17 cellular contexts compared by ENCODE assay signal in the genomic region with DNA sequence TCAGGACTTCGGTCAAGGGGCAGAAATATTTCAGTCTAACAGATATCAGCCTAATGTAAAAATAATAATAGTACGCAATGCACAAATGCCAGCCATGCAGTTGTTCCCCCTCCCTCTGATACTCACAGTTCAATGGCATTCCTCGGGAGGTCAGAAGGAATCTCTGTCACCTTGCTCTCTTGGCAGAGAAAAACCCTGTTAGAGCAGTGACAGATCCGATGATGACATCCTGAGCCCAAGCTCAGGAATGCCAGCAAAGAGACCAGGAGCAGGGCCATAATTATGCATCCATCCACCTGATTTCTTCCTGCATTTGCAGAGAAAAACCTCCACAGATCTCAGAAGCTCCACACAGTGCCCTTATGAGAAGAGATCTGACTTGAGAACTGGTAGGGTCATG. TPM values are rescaled to one million over a fixed set of nuclear protein-coding genes. Genes with fewer than 3 reads are reported as not detected.
DNase-seq lines count a peak whose midpoint lies in the region; FAIRE-seq and TF ChIP-seq lines count a peak whose summit lies in the region.
"Had no signal": no experiment of that assay in that cellular context is flagged by ENCODE, and none has a peak within 500 bp of the region (broad histone marks: within the 10 kb centered on the region; RNA-seq: fewer than 3 reads in every experiment).

A gene with protein sequence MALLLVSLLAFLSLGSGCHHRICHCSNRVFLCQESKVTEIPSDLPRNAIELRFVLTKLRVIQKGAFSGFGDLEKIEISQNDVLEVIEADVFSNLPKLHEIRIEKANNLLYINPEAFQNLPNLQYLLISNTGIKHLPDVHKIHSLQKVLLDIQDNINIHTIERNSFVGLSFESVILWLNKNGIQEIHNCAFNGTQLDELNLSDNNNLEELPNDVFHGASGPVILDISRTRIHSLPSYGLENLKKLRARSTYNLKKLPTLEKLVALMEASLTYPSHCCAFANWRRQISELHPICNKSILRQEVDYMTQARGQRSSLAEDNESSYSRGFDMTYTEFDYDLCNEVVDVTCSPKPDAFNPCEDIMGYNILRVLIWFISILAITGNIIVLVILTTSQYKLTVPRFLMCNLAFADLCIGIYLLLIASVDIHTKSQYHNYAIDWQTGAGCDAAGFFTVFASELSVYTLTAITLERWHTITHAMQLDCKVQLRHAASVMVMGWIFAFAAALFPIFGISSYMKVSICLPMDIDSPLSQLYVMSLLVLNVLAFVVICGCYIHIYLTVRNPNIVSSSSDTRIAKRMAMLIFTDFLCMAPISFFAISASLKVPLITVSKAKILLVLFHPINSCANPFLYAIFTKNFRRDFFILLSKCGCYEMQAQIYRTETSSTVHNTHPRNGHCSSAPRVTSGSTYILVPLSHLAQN (minus strand): TSS at position 376 of the 400 bp plus-strand sequence. CDS start 98 bp downstream, at position 278.

- no peak within 1 kb of the TSS for H3K56ac ChIP-seq in H9 (ENCODE audit: insufficient read length, low read depth, low read length)

- H4K8ac ChIP-seq in H9 (replicated peaks; ENCODE audit: insufficient read length, low read depth, low read length): no peak within 1 kb of the TSS

- H2BK120ac ChIP-seq in H9 (ENCODE audit: low read depth, low read length, poor library complexity, severe bottlenecking): no peak within 1 kb of the TSS

- no peaks in the 10 kb centered on the region for H3K23me2 ChIP-seq in H9 (ENCODE audit: insufficient read length, low read depth, low read length, poor library complexity, severe bottlenecking)

- no peak within 1 kb of the TSS for H4K91ac ChIP-seq in H9 (ENCODE audit: insufficient read length, low read depth, low read length)

- no peaks in the 10 kb centered on the region for H3K27me3 ChIP-seq in H9 (ENCODE audit: insufficient read depth, low read length)
- no peaks in the 10 kb centered on the region for H3K27me3 ChIP-seq in astrocyte (ENCODE audit: insufficient read depth, low read length)

- no peak for TF ChIP-seq CTCF in H9 (conservative IDR thresholded peaks at IDR 0.05)
- no peak for TF ChIP-seq CTCF in astrocyte (IDR thresholded peaks at IDR 0.05; ENCODE audit: insufficient read depth, low read depth, low read length)
- TF ChIP-seq CTCF in progenitor cell of endocrine pancreas (IDR thresholded peaks at IDR 0.05; ENCODE audit: unreplicated experiment): no peak

- no peaks in the 10 kb centered on the region for H4K20me1 ChIP-seq in H9 (ENCODE audit: control insufficient read depth, insufficient read depth, insufficient read length)
- no peaks in the 10 kb centered on the region for H4K20me1 ChIP-seq in astrocyte (ENCODE audit: insufficient read depth, low read length)

- no peak within 1 kb of the TSS for H3K4me2 ChIP-seq in H9 (ENCODE audit: insufficient read depth, insufficient read length, low read length)
- H3K4me2 ChIP-seq in astrocyte (ENCODE audit: low read length): no peak within 1 kb of the TSS
- H3K4me2 ChIP-seq: KMS-11, PC-9 had no signal

- no peaks in the 10 kb centered on the region for H3K36me3 ChIP-seq in astrocyte (ENCODE audit: insufficient read depth, low read length)

- no peak within 1 kb of the TSS for H3K4me3 ChIP-seq in astrocyte (ENCODE audit: insufficient read depth, low read depth, low read length)
- H3K4me3 ChIP-seq: PC-9 had no signal

- DNase-seq in H9 (peak; percentile 30), astrocyte (ENCODE audit: low read depth) (no peak), left kidney (ENCODE audit: low read depth, low spot score) (peak; percentile 5), progenitor cell of endocrine pancreas (ENCODE audit: low spot score, unreplicated experiment) (no peak), HCEC 1CT (no peak), NCI-H146 (lab: John Stamatoyannopoulos, UW) (no peak), epidermal melanocyte (ENCODE audit: insufficient read length, low spot score) (no peak), amygdala (lab: John Stamatoyannopoulos, UW) (no peak)
- DNase-seq: COR-L47, DMS53, NCI-H1048, NCI-H1436 treated with DMSO at 0.1 percent for 48 hours, NCI-H2227 treated with DMSO at 0.1 percent for 48 hours, NCI-H524, PC-9 had no signal

- no peak within 1 kb of the TSS for H2BK12ac ChIP-seq in H9 (ENCODE audit: insufficient read length, low read depth, low read length)

- H3K9ac ChIP-seq in H9 (ENCODE audit: extremely low read depth, insufficient read length, low read length) (no peak within 1 kb of the TSS), astrocyte (ENCODE audit: low read length) (no peak within 1 kb of the TSS)
- H3K9ac ChIP-seq: KMS-11 had no signal

- H2AK5ac ChIP-seq in H9 (ENCODE audit: insufficient read length, low read length): no peak within 1 kb of the TSS

- H3K14ac ChIP-seq in H9 (ENCODE audit: insufficient read depth, low read length): no peak within 1 kb of the TSS

- H3K4me3 Mint-ChIP-seq in H9: no peak within 1 kb of the TSS
- no peak within 1 kb of the TSS for H3K4me3 Mint-ChIP-seq in astrocyte (ENCODE audit: unreplicated experiment)
- peak within 1 kb of the TSS; percentile 23 for H3K4me3 Mint-ChIP-seq in progenitor cell of endocrine pancreas (ENCODE audit: low read depth)

- no peak within 1 kb of the TSS for H3K18ac ChIP-seq in H9 (ENCODE audit: insufficient read length, low read depth, low read length)

- H2BK20ac ChIP-seq in H9 (ENCODE audit: low read depth, low read length, poor library complexity, severe bottlenecking): no peak within 1 kb of the TSS

- H2BK5ac ChIP-seq in H9 (ENCODE audit: insufficient read length, low read length): no peak within 1 kb of the TSS

- H3K4me1 Mint-ChIP-seq in H9 (peaks cover 23 to 25% of the 10 kb centered on the region in 2 experiments), astrocyte (ENCODE audit: low read depth, unreplicated experiment) (peaks cover 22% of the 10 kb centered on the region), progenitor cell of endocrine pancreas (ENCODE audit: low read depth) (peaks cover 40% of the 10 kb centered on the region)

- no peaks in the 10 kb centered on the region for H3K79me1 ChIP-seq in H9 (ENCODE audit: insufficient read depth, low read depth, low read length, poor library complexity, severe bottlenecking)

- H4K5ac ChIP-seq in H9 (ENCODE audit: insufficient read length, low read depth, low read length): no peak within 1 kb of the TSS

- H3K79me2 ChIP-seq in H9 (ENCODE audit: insufficient read depth, low read length) (no peaks in the 10 kb centered on the region), astrocyte (ENCODE audit: insufficient read depth, low read length) (no peaks in the 10 kb centered on the region)

- no CpG with 5 or more reads among the region's 4 CpGs for WGBS in H9 (ENCODE audit: extremely low coverage, insufficient read length, low lambda C conversion rate)

- H3K36me3 Mint-ChIP-seq in H9 (ENCODE audit: insufficient read depth in 1 of 3, low read depth in 3 of 3): no peaks in the 10 kb centered on the region
- H3K36me3 Mint-ChIP-seq in astrocyte (ENCODE audit: low read depth, unreplicated experiment): no peaks in the 10 kb centered on the region
- H3K36me3 Mint-ChIP-seq in progenitor cell of endocrine pancreas (ENCODE audit: insufficient read depth): no peaks in the 10 kb centered on the region

- H2AFZ ChIP-seq in H9 (ENCODE audit: low read length) (no peak within 1 kb of the TSS), astrocyte (ENCODE audit: low read depth, low read length) (no peak within 1 kb of the TSS)
- H2AFZ ChIP-seq: PC-9 had no signal

- H3K9me3 Mint-ChIP-seq in H9 (peaks cover 0 to 2% of the 10 kb centered on the region in 2 experiments; a peak in 1 of 5 replicates), astrocyte (ENCODE audit: unreplicated experiment) (no peaks in the 10 kb centered on the region), progenitor cell of endocrine pancreas (ENCODE audit: low read depth) (no peaks in the 10 kb centered on the region)

- FAIRE-seq in astrocyte (lab: Jason Lieb, UNC): no peak

- H3K4ac ChIP-seq in H9 (ENCODE audit: low read depth, low read length): no peak within 1 kb of the TSS

- no peaks in the 10 kb centered on the region for H3K9me3 ChIP-seq in H9 (ENCODE audit: control insufficient read depth, low read depth, low read length)
- no peaks in the 10 kb centered on the region for H3K9me3 ChIP-seq in astrocyte (ENCODE audit: insufficient read depth, low read depth, low read length)

- H3K27ac Mint-ChIP-seq in H9: peak within 1 kb of the TSS in 2 of 3 experiments; percentile 2 to 41; a peak in 4 of 7 replicates
- H3K27ac Mint-ChIP-seq in astrocyte (ENCODE audit: unreplicated experiment): peak within 1 kb of the TSS; percentile 73
- H3K27ac Mint-ChIP-seq in progenitor cell of endocrine pancreas: peak within 1 kb of the TSS; percentile 20

- no peak within 1 kb of the TSS for H3T11ph ChIP-seq in H9 (ENCODE audit: low read length)

- H3K27ac ChIP-seq in H9 (ENCODE audit: insufficient read length, low read depth, low read length) (no peak within 1 kb of the TSS), astrocyte (ENCODE audit: low read depth, low read length) (no peak within 1 kb of the TSS)
- H3K27ac ChIP-seq: KMS-11, PC-9 had no signal

- no peak within 1 kb of the TSS for H3K23ac ChIP-seq in H9 (ENCODE audit: insufficient read length, low read depth, low read length)

- no peak within 1 kb of the TSS for H2BK15ac ChIP-seq in H9 (ENCODE audit: low read depth, low read length)

- peaks cover 10% of the 10 kb centered on the region; the same call in 1 of the 2 replicates for H3K4me1 ChIP-seq in H9 (ENCODE audit: insufficient read depth, low read length)
- H3K4me1 ChIP-seq in astrocyte (ENCODE audit: insufficient read depth, low read length): no peaks in the 10 kb centered on the region

- no peaks in the 10 kb centered on the region for H3K27me3 Mint-ChIP-seq in H9 (ENCODE audit: low read depth)
- H3K27me3 Mint-ChIP-seq in astrocyte (ENCODE audit: low read depth, unreplicated experiment): no peaks in the 10 kb centered on the region
- no peaks in the 10 kb centered on the region for H3K27me3 Mint-ChIP-seq in progenitor cell of endocrine pancreas

RNA-seq across cellular contexts. Expression of the gene that starts here (rescaled TPM):
- total RNA-seq in H9 (2021) (not detected in 2 replicates), astrocyte (0.30 and 0.38 TPM in 2 replicates), progenitor cell of endocrine pancreas (0.44 and 0.74 TPM in 2 replicates)
- total RNA-seq: M059J, PC-9 had no signal

Comparison
In these comparisons a context has a peak if more than half of its experiments do, and no peak if none do; other contexts are left out.
1. Peak in DNase-seq in H9; RNA of the gene not detected or under 1 TPM.
2. H3K27ac Mint-ChIP-seq: peak in every context shown above with its lines; median percentile 73 in astrocyte; 22 in H9; 20 in progenitor cell of endocrine pancreas.